Comparison of ENCODE assay signal across 8 cellular contexts in genomic region chr2:68466778-68467076, GRCh38. TPM values are rescaled to one million over a fixed set of nuclear protein-coding genes. Genes with fewer than 3 reads are reported as not detected.
DNase-seq lines count a peak whose midpoint lies in the region; ATAC-seq lines count a peak whose summit lies in the region.

No MANE protein-coding gene starts in this region.

- peak overlapping the region; percentile 82 for H3K27ac ChIP-seq in muscle layer of duodenum (ENCODE audit: low read length)

- DNase-seq in Jurkat, Clone E6-1 (ENCODE audit: low read depth, low spot score), result no peak
- DNase-seq in NCI-H1417 (lab: John Stamatoyannopoulos, UW), result no peak
- DNase-seq in NCI-H187 treated with DMSO at 0.1 percent for 48 hours (lab: John Stamatoyannopoulos, UW), result no peak

- H3K36me3 ChIP-seq in muscle layer of duodenum (ENCODE audit: control insufficient read depth in 1 of 2, insufficient read depth in 2 of 2, low read length in 2 of 2), result peaks cover 0 to 6% of the 10 kb centered on the region in 2 donors

- peaks cover 13% of the 10 kb centered on the region for H3K36me3 Mint-ChIP-seq in dendritic cell treated with granulocyte-macrophage colony-stimulating factor and Interleukin-4, amounts not matched to agents 40 ng/mL and 50 ng/mL, for 4 days (ENCODE audit: low read depth)

- no peaks in the 10 kb centered on the region for H3K9me3 Mint-ChIP-seq in dendritic cell treated with granulocyte-macrophage colony-stimulating factor and Interleukin-4, amounts not matched to agents 40 ng/mL and 50 ng/mL, for 4 days

- intact Hi-C loops in dendritic cell treated with granulocyte-macrophage colony-stimulating factor and Interleukin-4, amounts not matched to agents 40 ng/mL and 50 ng/mL, for 4 days (cut with micrococcal nuclease), result loop anchor here (5.0 to 10.0 kb wide), 2 partner anchors 226 to 278 kb away; no protein-coding TSS in a partner anchor

- ATAC-seq in GM21367 (IDR thresholded peaks at IDR 0.05; ENCODE audit: unreplicated experiment) (peak; percentile 19), GM19328 (IDR thresholded peaks at IDR 0.05; ENCODE audit: unreplicated experiment) (no peak), HG03460 (IDR thresholded peaks at IDR 0.05; ENCODE audit: unreplicated experiment) (no peak)

- peak overlapping the region; percentile 96 for H3K4me3 Mint-ChIP-seq in dendritic cell treated with granulocyte-macrophage colony-stimulating factor and Interleukin-4, amounts not matched to agents 40 ng/mL and 50 ng/mL, for 4 days

- H3K27me3 Mint-ChIP-seq in dendritic cell treated with granulocyte-macrophage colony-stimulating factor and Interleukin-4, amounts not matched to agents 40 ng/mL and 50 ng/mL, for 4 days, result no peaks in the 10 kb centered on the region

- H3K27me3 ChIP-seq in muscle layer of duodenum (ENCODE audit: low read depth, low read length), result no peaks in the 10 kb centered on the region

- H3K27ac Mint-ChIP-seq in dendritic cell treated with granulocyte-macrophage colony-stimulating factor and Interleukin-4, amounts not matched to agents 40 ng/mL and 50 ng/mL, for 4 days, result peak overlapping the region; percentile 94

- H3K4me1 ChIP-seq in muscle layer of duodenum (ENCODE audit: control insufficient read depth in 1 of 2, insufficient read depth in 2 of 2, low read length in 2 of 2), result peaks cover 0 to 16% of the 10 kb centered on the region in 2 donors

- H3K4me1 Mint-ChIP-seq in dendritic cell treated with granulocyte-macrophage colony-stimulating factor and Interleukin-4, amounts not matched to agents 40 ng/mL and 50 ng/mL, for 4 days (ENCODE audit: low read depth), result peaks cover 29% of the 10 kb centered on the region

- H3K9me3 ChIP-seq in muscle layer of duodenum (ENCODE audit: control insufficient read depth in 1 of 2, low read length in 2 of 2), result no peaks in the 10 kb centered on the region

- peak overlapping the region; percentile 88 for H3K4me3 ChIP-seq in Jurkat, Clone E6-1 (ENCODE audit: low read length)
- peak overlapping the region; percentile 92 to 93 for H3K4me3 ChIP-seq in muscle layer of duodenum (ENCODE audit: low read depth in 1 of 2, low read length in 2 of 2)

RNA-seq across cellular contexts. Expression of gene FBXO48, which starts 0.4 kb away (rescaled TPM):
- 2.2 TPM for polyA plus RNA-seq in Jurkat, Clone E6-1 (2012; ENCODE audit: insufficient read depth, insufficient read length)

RNA-seq across cellular contexts. Expression of gene APLF, which starts 0.7 kb away (rescaled TPM):
- polyA plus RNA-seq in Jurkat, Clone E6-1 (2012; ENCODE audit: insufficient read depth, insufficient read length), result 1.7 TPM
